Comparison of ENCODE assay signal across 13 cellular contexts in the genomic region with DNA sequence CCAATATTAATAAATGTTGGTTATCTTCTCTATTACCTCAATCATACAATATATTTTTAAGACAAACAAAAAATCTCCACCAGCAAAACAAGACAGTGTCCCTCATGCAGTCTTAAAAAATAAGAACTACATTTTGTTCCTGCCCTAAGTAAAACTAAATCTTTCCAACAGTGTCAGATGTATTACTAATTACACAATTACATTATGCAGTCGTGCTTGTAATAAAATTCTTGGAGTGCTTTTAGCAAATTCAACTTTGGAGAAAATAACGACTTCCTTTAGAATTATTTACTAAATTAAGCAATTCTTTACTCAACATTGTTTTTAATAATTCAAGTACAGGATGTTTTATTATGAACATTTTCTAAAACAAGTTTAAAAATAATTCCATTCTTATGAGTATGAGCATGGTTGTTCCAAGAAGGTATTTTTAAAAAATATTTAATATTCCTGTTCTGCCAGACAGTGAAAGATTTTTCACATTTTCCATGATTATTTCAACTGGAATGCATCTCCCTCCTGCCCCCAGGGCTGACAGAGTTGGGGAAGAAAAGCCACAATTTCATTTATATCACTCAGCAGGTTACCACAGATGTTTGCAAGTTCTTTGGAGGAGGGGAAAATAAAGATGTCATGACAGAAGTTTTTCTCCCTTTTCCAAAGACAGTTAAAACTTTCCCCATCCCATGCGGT.
DNase-seq lines count a peak whose midpoint lies in the region; ATAC-seq and TF ChIP-seq lines count a peak whose summit lies in the region.
"Had no signal": no experiment of that assay in that cellular context is flagged by ENCODE, and none has a peak within 500 bp of the region (broad histone marks: within the 10 kb centered on the region; RNA-seq: fewer than 3 reads in every experiment).

No MANE protein-coding gene starts in this region.

- TF ChIP-seq CTCF in fibroblast of mammary gland (conservative IDR thresholded peaks at IDR 0.05; ENCODE audit: control insufficient read depth, insufficient read depth, low read depth, low read length) (no peak), sigmoid colon (IDR thresholded peaks at IDR 0.05) (no peak), spleen (IDR thresholded peaks at IDR 0.05 in 8 of 11, conservative IDR thresholded peaks at IDR 0.05 in 3 of 11) (no peak)

- intact Hi-C loops in sigmoid colon (cut with DNase I) (no loop called here), spleen (cut with DNase I; ENCODE audit: low total_unique reads) (no loop called here)

- DNase-seq in EL (peak; percentile 96), T1000 (lab: John Stamatoyannopoulos, UW) (peak; percentile 51), fibroblast of mammary gland (ENCODE audit: low read depth) (peak; percentile 83), sigmoid colon (no peak), spleen (no peak), DMS153 treated with DMSO at 0.1 percent for 48 hours (lab: John Stamatoyannopoulos, UW; ENCODE audit: unreplicated experiment) (no peak)
- DNase-seq: CD8-positive, alpha-beta T cell; left cardiac atrium; NCI-H446 had no signal

- TF ChIP-seq EP300 in sigmoid colon (IDR thresholded peaks at IDR 0.05), result no peak

- H3K36me3 ChIP-seq in sigmoid colon (no peaks in the 10 kb centered on the region), spleen (no peaks in the 10 kb centered on the region)
- H3K36me3 ChIP-seq: cardiac muscle cell had no signal

- H3K4me3 ChIP-seq in fibroblast of mammary gland (ENCODE audit: control insufficient read depth, low read depth, low read length) (no peak overlapping the region), sigmoid colon (no peak overlapping the region), spleen (no peak overlapping the region)
- H3K4me3 ChIP-seq: cardiac muscle cell had no signal

- TF ChIP-seq POLR2A in sigmoid colon (IDR thresholded peaks at IDR 0.05) (no peak), spleen (IDR thresholded peaks at IDR 0.05) (no peak)

- H3K27ac ChIP-seq in sigmoid colon (peak overlapping the region in 3 of 4 donors; percentile 39 to 71 (median 61)), spleen (no peak overlapping the region)
- H3K27ac ChIP-seq: cardiac muscle cell, VCaP had no signal

- no peaks in the 10 kb centered on the region for H3K4me1 ChIP-seq in sigmoid colon
- no peaks in the 10 kb centered on the region for H3K4me1 ChIP-seq in spleen

- H3K27me3 ChIP-seq in sigmoid colon (no peaks in the 10 kb centered on the region), spleen (replicated peaks in 1 of 7) (no peaks in the 10 kb centered on the region)
- H3K27me3 ChIP-seq: cardiac muscle cell had no signal

- 50 to 66% methylated on average over 3 of the region's 3 CpGs for WGBS in sigmoid colon, 2 donors
- 65 to 76% (median 68%) methylated on average over 3 of the region's 3 CpGs for WGBS in spleen, 5 donors

- ATAC-seq in GM21576 (IDR thresholded peaks at IDR 0.05; ENCODE audit: unreplicated experiment) (no peak), GM18907 (IDR thresholded peaks at IDR 0.05; ENCODE audit: unreplicated experiment) (no peak)
- ATAC-seq: CD8-positive, alpha-beta T cell had no signal

- no peaks in the 10 kb centered on the region for H3K9me3 ChIP-seq in sigmoid colon
- H3K9me3 ChIP-seq in spleen, result no peaks in the 10 kb centered on the region

Comparison
In these comparisons a context has a peak if more than half of its experiments do, and no peak if none do; other contexts are left out.
1. DNase-seq: peak in EL (single experiment), T1000 (single experiment) and fibroblast of mammary gland (single experiment); none in sigmoid colon (single experiment), spleen (single experiment) and DMS153 treated with DMSO at 0.1 percent for 48 hours (single experiment).
2. H3K27ac ChIP-seq: peak in sigmoid colon (3 of 4); none in spleen (0 of 8).